Comparison of ENCODE assay signal across 1 cellular context in genomic region chr3:120092444-120092843, GRCh38.
TF ChIP-seq lines count a peak whose summit lies in the region.

No MANE protein-coding gene starts in this region.

TF ChIP-seq in K562, 482 proteins besides CTCF, POLR2A, EP300 and RAD21 (continued from another document):
- TF ChIP-seq ARID1B (IDR thresholded peaks at IDR 0.05): peak; percentile 18; the same call in 1 of the 2 replicates
- TF ChIP-seq HSF4 (CRISPR knock-in tag; IDR thresholded peaks at IDR 0.05; ENCODE audit: borderline replicate concordance): no peak
- peak; percentile 84 for TF ChIP-seq MEIS2 (IDR thresholded peaks at IDR 0.05; ENCODE audit: partially characterized antibody)
- no peak for TF ChIP-seq PBX2 (CRISPR knock-in tag; IDR thresholded peaks at IDR 0.05; ENCODE audit: low read depth)
- TF ChIP-seq PBX2 (tag; conservative IDR thresholded peaks at IDR 0.05; ENCODE audit: low read depth): peak; percentile 14; the same call in 1 of the 2 replicates
